Comparison of ENCODE assay signal across 1 cellular context in genomic region chr12:132640936-132641335, GRCh38.
TF ChIP-seq lines count a peak whose summit lies in the region.

No MANE protein-coding gene starts in this region.

TF ChIP-seq in WTC11, 78 proteins besides CTCF, POLR2A, EP300 and RAD21 (continued from another document):
- TF ChIP-seq ERG (CRISPR knock-in tag; IDR thresholded peaks at IDR 0.05) (no peak), TCF7 (CRISPR knock-in tag; IDR thresholded peaks at IDR 0.05; ENCODE audit: low read depth) (no peak)
TF ChIP-seq in WTC11: peak in this region for 0.
